15 cellular contexts compared by ENCODE assay signal in the genomic region with DNA sequence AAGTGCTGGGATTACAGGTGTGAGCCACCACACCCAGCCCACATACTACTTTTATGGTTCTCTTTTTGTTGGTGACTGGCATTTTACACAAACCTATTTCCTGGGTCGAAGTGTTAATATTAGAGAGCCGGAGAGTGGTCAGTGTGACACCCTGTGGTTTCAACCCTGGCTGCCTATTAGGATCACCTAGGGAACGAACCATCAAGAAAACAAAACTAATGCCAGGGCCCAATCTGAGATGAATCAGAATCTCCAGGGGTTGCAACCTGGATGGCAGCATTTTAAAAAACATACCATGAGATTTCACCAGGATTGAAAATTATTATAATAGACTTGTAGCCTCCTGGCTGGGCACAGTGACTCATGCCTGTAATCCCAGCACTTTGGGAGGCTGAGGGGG. TPM values are rescaled to one million over a fixed set of nuclear protein-coding genes. Genes with fewer than 3 reads are reported as not detected.
A peak's percentile ranks its signal among the peaks of the same experiment; 100 is the strongest.
DNase-seq lines count a peak whose midpoint lies in the region; ATAC-seq, FAIRE-seq and TF ChIP-seq lines count a peak whose summit lies in the region.
"Had no signal": no experiment of that assay in that cellular context is flagged by ENCODE, and none has a peak within 500 bp of the region (broad histone marks: within the 10 kb centered on the region; RNA-seq: fewer than 3 reads in every experiment).

No MANE protein-coding gene starts in this region.

- H3K4me3 Mint-ChIP-seq in central memory CD8-positive, alpha-beta T cell: no peak overlapping the region
- H3K4me3 Mint-ChIP-seq in neural crest cell: no peak overlapping the region
- H3K4me3 Mint-ChIP-seq: B cell; CD4-positive, alpha-beta T cell; GM23338 had no signal

- H3K27me3 ChIP-seq in esophagus muscularis mucosa: no peaks in the 10 kb centered on the region

- intact Hi-C loops in esophagus muscularis mucosa (cut with DNase I): no loop called here

- TF ChIP-seq CTCF in neural crest cell (conservative IDR thresholded peaks at IDR 0.05) (no peak), esophagus muscularis mucosa (IDR thresholded peaks at IDR 0.05) (no peak)

- no peaks in the 10 kb centered on the region for H3K9me3 Mint-ChIP-seq in central memory CD8-positive, alpha-beta T cell
- no peaks in the 10 kb centered on the region for H3K9me3 Mint-ChIP-seq in neural crest cell
- H3K9me3 Mint-ChIP-seq: CD4-positive, alpha-beta T cell; GM23338 had no signal

- peaks cover 7 to 35% (median 28%) of the 10 kb centered on the region in 4 donors for H3K4me1 ChIP-seq in esophagus muscularis mucosa

- in situ Hi-C loops in Caki2 (cut with HindIII; ENCODE audit: low pct_unique_long_range_greater_than_20kb, low sequenced_read_pairs): no loop called here

- H3K4me1 Mint-ChIP-seq in central memory CD8-positive, alpha-beta T cell: peaks cover 30% of the 10 kb centered on the region
- peaks cover 14% of the 10 kb centered on the region for H3K4me1 Mint-ChIP-seq in neural crest cell

- peak overlapping the region; percentile 78 for H3K27ac Mint-ChIP-seq in central memory CD8-positive, alpha-beta T cell (ENCODE audit: low read depth)
- peak overlapping the region; percentile 19 for H3K27ac Mint-ChIP-seq in neural crest cell (ENCODE audit: unreplicated experiment)
- H3K27ac Mint-ChIP-seq: B cell; CD4-positive, alpha-beta T cell; GM23338 had no signal

- TF ChIP-seq POLR2A in esophagus muscularis mucosa (IDR thresholded peaks at IDR 0.05; ENCODE audit: low read depth): no peak

- H3K9me3 ChIP-seq in esophagus muscularis mucosa: no peaks in the 10 kb centered on the region
- H3K9me3 ChIP-seq: HAP-1 had no signal

- peaks cover 32% of the 10 kb centered on the region for H3K36me3 Mint-ChIP-seq in central memory CD8-positive, alpha-beta T cell (ENCODE audit: insufficient read depth)
- H3K36me3 Mint-ChIP-seq in neural crest cell (ENCODE audit: low read depth): peaks cover 10% of the 10 kb centered on the region

- peaks cover 6 to 95% (median 63%) of the 10 kb centered on the region in 4 donors for H3K36me3 ChIP-seq in esophagus muscularis mucosa

- DNase-seq in Caki2 (ENCODE audit: low read depth) (peak; percentile 41), RCC 7860 (ENCODE audit: low spot score) (peak; percentile 31), neural crest cell (ENCODE audit: low read depth, low spot score) (no peak), esophagus muscularis mucosa (ENCODE audit: extremely low spot score) (no peak), ureter (ENCODE audit: low spot score) (no peak)
- DNase-seq in central memory CD8-positive, alpha-beta T cell (ENCODE audit: low spot score in 2 of 2): no peak
- DNase-seq: C1 segment of cervical spinal cord; CD4-positive, alpha-beta T cell; DMS79 had no signal

- no peak for ATAC-seq in central memory CD8-positive, alpha-beta T cell (replicated peaks; ENCODE audit: extremely low read depth, poor library complexity, severe bottlenecking)
- no peak for ATAC-seq in HG02885 (IDR thresholded peaks at IDR 0.05; ENCODE audit: poor library complexity, unreplicated experiment)
- ATAC-seq: GM12878, GM23338 had no signal

- WGBS in esophagus muscularis mucosa: 96% methylated on average over 3 of the region's 3 CpGs

- no peak overlapping the region for H3K4me3 ChIP-seq in esophagus muscularis mucosa
- H3K4me3 ChIP-seq: GM12878, GM23338, HAP-1 had no signal

- TF ChIP-seq EP300 in esophagus muscularis mucosa (IDR thresholded peaks at IDR 0.05): no peak

- no peak for FAIRE-seq in RCC 7860 (lab: Jason Lieb, UNC)
- FAIRE-seq: GM12878 had no signal

- H3K27ac ChIP-seq in esophagus muscularis mucosa (replicated peaks in 1 of 4): peak overlapping the region in 2 of 4 donors; percentile 11 to 81

- no peaks in the 10 kb centered on the region for H3K27me3 Mint-ChIP-seq in central memory CD8-positive, alpha-beta T cell
- H3K27me3 Mint-ChIP-seq in neural crest cell (ENCODE audit: low read depth): no peaks in the 10 kb centered on the region
- H3K27me3 Mint-ChIP-seq: B cell; CD4-positive, alpha-beta T cell had no signal

RNA-seq across cellular contexts. Expression of a gene that starts 6.1 kb away (rescaled TPM):
- 59.3 and 86.8 TPM in 2 replicates for total RNA-seq in Caki2 (2014; rRNA removed; shearing (Covaris generic); ENCODE audit: low replicate concordance)
- total RNA-seq in neural crest cell (96.2 and 101 TPM in 2 replicates), esophagus muscularis mucosa (10 to 100 TPM; 44.2 to 59.0 (median 48.1) TPM), ureter (79.7 TPM)

RNA-seq across cellular contexts. Expression of a gene that starts 17.4 kb away (rescaled TPM):
- 10.3 and 15.3 TPM in 2 replicates for total RNA-seq in Caki2 (2014; rRNA removed; shearing (Covaris generic); ENCODE audit: low replicate concordance)
- total RNA-seq in neural crest cell (3.7 and 5.0 TPM in 2 replicates), esophagus muscularis mucosa (10 to 100 TPM; 13.7 to 26.0 (median 14.2) TPM), ureter (8.0 TPM)
- total RNA-seq: B cell had no signal

RNA-seq across cellular contexts. Expression of a gene that starts 21.6 kb away (rescaled TPM):
- 27.7 and 29.7 TPM in 2 replicates for total RNA-seq in Caki2 (2014; rRNA removed; shearing (Covaris generic); ENCODE audit: low replicate concordance)
- total RNA-seq in neural crest cell (85.9 and 86.6 TPM in 2 replicates), esophagus muscularis mucosa (10 to 100 TPM; 26.6 to 39.5 (median 27.3) TPM), ureter (112 TPM)

RNA-seq across cellular contexts. Expression of a gene that starts 27.1 kb away (rescaled TPM):
- total RNA-seq in Caki2 (2014; rRNA removed; shearing (Covaris generic); ENCODE audit: low replicate concordance): 2.9 TPM in 1 of 2 replicates, not detected in the other
- total RNA-seq in neural crest cell (15.0 and 16.1 TPM in 2 replicates), esophagus muscularis mucosa (10 to 100 TPM; 15.2 to 36.1 (median 18.0) TPM), ureter (13.8 TPM)
- total RNA-seq: A172 had no signal

RNA-seq across cellular contexts. Expression of a gene that starts 30.9 kb away (rescaled TPM):
- 160 and 210 TPM in 2 replicates for total RNA-seq in Caki2 (2014; rRNA removed; shearing (Covaris generic); ENCODE audit: low replicate concordance)
- total RNA-seq in neural crest cell (142 and 145 TPM in 2 replicates), esophagus muscularis mucosa (10 to 100 TPM; 36.1 to 63.5 (median 49.7) TPM), ureter (133 TPM)

Comparison
In these comparisons a context has a peak if more than half of its experiments do, and no peak if none do; other contexts are left out.
1. DNase-seq: peak in Caki2 (single experiment) and RCC 7860 (single experiment); none in central memory CD8-positive, alpha-beta T cell (0 of 2), neural crest cell (single experiment), esophagus muscularis mucosa (single experiment) and ureter (single experiment).